In genomic region chr12:106855221-106855758, GRCh38 we compare ENCODE assay signal across 21 cellular contexts.
"Had no signal": no experiment of that assay in that cellular context is flagged by ENCODE, and none has a peak within 500 bp of the region (broad histone marks: within the 10 kb centered on the region; RNA-seq: fewer than 3 reads in every experiment).

No MANE protein-coding gene starts in this region.

- H3K4me1 Mint-ChIP-seq: central memory CD8-positive, alpha-beta T cell; memory B cell; naive B cell had no signal

- DNase-seq: activated CD4-positive, alpha-beta T cell treated with anti-CD3 and anti-CD28 coated beads, Interleukin-2, amount 50 U/mL, for 4 hours; activated CD4-positive, CD25-positive, alpha-beta regulatory T cell; activated naive CD4-positive, alpha-beta T cell treated with Interleukin-2 at 50 U/mL for 16 hours; activated T-cell treated with anti-CD3 and anti-CD28 coated beads, Interleukin-2, amount 50 U/mL, for 1 hour; colonic mucosa; foreskin keratinocyte; hypothalamus; kidney; left ventricle myocardium superior; naive B cell; stimulated activated CD4-positive, alpha-beta T cell treated with anti-CD3 and anti-CD28 coated beads, Interleukin-2, amount 100 ng/mL, for 24 hours; stimulated activated naive CD4-positive, alpha-beta T cell treated with Interleukin-2 at 50 U/mL for 16 hours; T-helper 9 cell had no signal

- H3K9me3 ChIP-seq: ascending aorta, colonic mucosa, tibial nerve had no signal

- H3K9me3 Mint-ChIP-seq: activated T-helper 2 cell treated with anti-CD3 and anti-CD28 coated beads, Interferon-gamma antibody, Interleukin-2, Interleukin-4, amounts not matched to agents 10 μg/mL and 5 μg/mL and 100 μg/mL, durations not matched to agents 14 hours and 24 hours and 36 hours; central memory CD8-positive, alpha-beta T cell; memory B cell; naive B cell; neural progenitor cell had no signal

- H3K36me3 Mint-ChIP-seq: naive B cell had no signal

- H2AFZ ChIP-seq: neural progenitor cell had no signal

- H3K27ac Mint-ChIP-seq: memory B cell, naive B cell, neural progenitor cell, progenitor cell of endocrine pancreas had no signal

- FAIRE-seq: kidney, urothelium cell line had no signal

- ATAC-seq: foreskin keratinocyte had no signal

- H3K27me3 ChIP-seq: ascending aorta, colonic mucosa, foreskin keratinocyte, neural progenitor cell, tibial nerve had no signal

- H3K36me3 ChIP-seq: colonic mucosa had no signal

- H3K4me1 ChIP-seq: ascending aorta, colonic mucosa, foreskin keratinocyte, neural progenitor cell, tibial nerve had no signal

- H3K4me2 ChIP-seq: neural progenitor cell had no signal

- H3K4me3 Mint-ChIP-seq: central memory CD8-positive, alpha-beta T cell; memory B cell; naive B cell; neural progenitor cell had no signal

- H3K27me3 Mint-ChIP-seq: central memory CD8-positive, alpha-beta T cell; memory B cell; progenitor cell of endocrine pancreas had no signal

- H3K27ac ChIP-seq: ascending aorta, colonic mucosa, foreskin keratinocyte, neural progenitor cell, tibial nerve had no signal

- H3K4me3 ChIP-seq: ascending aorta, colonic mucosa, neural progenitor cell, tibial nerve had no signal
